In the genomic region with DNA sequence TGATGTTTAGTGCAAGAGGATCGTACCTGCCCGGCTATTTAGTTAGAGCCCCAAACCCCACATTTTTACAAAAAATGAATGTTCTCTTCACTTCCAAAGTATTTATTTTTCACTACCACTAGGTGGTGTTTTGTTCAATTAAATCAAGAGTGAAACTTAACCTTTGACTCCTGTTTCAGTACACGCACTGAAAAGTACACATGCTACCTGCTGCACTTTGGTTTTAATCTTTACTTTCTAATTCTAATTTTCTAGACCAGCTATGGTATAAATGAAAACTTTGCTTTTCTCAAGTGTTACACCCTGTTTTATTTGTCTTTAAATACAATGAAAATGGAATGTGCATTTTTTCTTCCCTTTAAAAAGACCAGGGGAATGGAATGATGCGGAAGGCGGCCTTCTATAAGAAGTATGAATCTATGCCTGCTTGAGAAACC, we compare ENCODE assay signal across 8 cellular contexts. TPM values are rescaled to one million over a fixed set of nuclear protein-coding genes. Genes with fewer than 3 reads are reported as not detected.
DNase-seq lines count a peak whose midpoint lies in the region; ATAC-seq, FAIRE-seq and TF ChIP-seq lines count a peak whose summit lies in the region.

No MANE protein-coding gene starts in this region.

- H3K4me3 ChIP-seq in bronchial epithelial cell (ENCODE audit: low read depth, low read length) = no peak overlapping the region

- H3K36me3 ChIP-seq in bronchial epithelial cell (ENCODE audit: control insufficient read depth, insufficient read depth, low read length) = no peaks in the 10 kb centered on the region

- no peaks in the 10 kb centered on the region for H3K27me3 ChIP-seq in bronchial epithelial cell (ENCODE audit: control insufficient read depth, insufficient read depth, low read length)

- peak; percentile 69 for ATAC-seq in GM21717 (IDR thresholded peaks at IDR 0.05; ENCODE audit: unreplicated experiment)
- ATAC-seq in HG03039 (IDR thresholded peaks at IDR 0.05; ENCODE audit: unreplicated experiment) = no peak
- ATAC-seq in HG02981 (IDR thresholded peaks at IDR 0.05; ENCODE audit: unreplicated experiment) = no peak

- no peak for FAIRE-seq in bronchial epithelial cell (lab: Jason Lieb, UNC)

- DNase-seq in DMS53 (lab: John Stamatoyannopoulos, UW) (peak; percentile 84), NCI-H774 (lab: John Stamatoyannopoulos, UW) (peak; percentile 8), bronchial epithelial cell (ENCODE audit: low read depth) (peak; percentile 47), myocyte (ENCODE audit: low read depth) (peak; percentile 23), islet precursor cell (no peak)

- TF ChIP-seq CTCF in bronchial epithelial cell (IDR thresholded peaks at IDR 0.05; ENCODE audit: insufficient read depth, low read length, severe bottlenecking) = no peak

RNA-seq across cellular contexts. Expression of gene CHN1, which starts 31.4 kb away (rescaled TPM):
- total RNA-seq in bronchial epithelial cell (0.64 and 2.6 TPM in 2 replicates), myocyte (42.9 and 43.0 TPM in 2 replicates)
- polyA plus RNA-seq in myocyte (2012) = 56.1 TPM

Comparison
In these comparisons a context has a peak if more than half of its experiments do, and no peak if none do; other contexts are left out.
1. RNA of gene CHN1, which starts 31.4 kb away (total RNA-seq): 42.9 to 43.0 TPM in myocyte; 0.64 to 2.6 TPM in bronchial epithelial cell; every median in the first group is over 10 times any median in the second.